ENCODE assay signal across 8 cellular contexts in genomic region chr1:40373323-40374283, GRCh38. TPM values are rescaled to one million over a fixed set of nuclear protein-coding genes. Genes with fewer than 3 reads are reported as not detected.
DNase-seq lines count a peak whose midpoint lies in the region; ATAC-seq, FAIRE-seq and TF ChIP-seq lines count a peak whose summit lies in the region.

Gene SMAP2 (plus strand): TSS chr1:40373727. CDS start chr1:40374121, 394 bp downstream.

- H3K4me1 ChIP-seq in transverse colon = peaks cover 3 to 16% (median 4%) of the 10 kb centered on the region in 4 donors

- H3K27ac Mint-ChIP-seq in T-cell = peak within 1 kb of the TSS; percentile 95 to 98

- peak within 1 kb of the TSS; percentile 81 to 99 (median 87) for H3K4me3 ChIP-seq in transverse colon

- H3K4me1 Mint-ChIP-seq in T-cell = peaks cover 59 to 61% (median 59%) of the 10 kb centered on the region in 3 donors

- ATAC-seq in HG02840 (IDR thresholded peaks at IDR 0.05; ENCODE audit: low FRiP score, unreplicated experiment) (peak; percentile 83), T-cell (replicated peaks in 1 of 4) (peak; percentile 86 to 91 (median 88))

- WGBS in adipose tissue, 3 donors = 1% methylated on average over 53 to 65 of the region's 65 CpGs
- 0 to 2% methylated on average over 4 to 27 of the region's 65 CpGs for WGBS in transverse colon (ENCODE audit: low coverage in 1 of 2), 2 donors

- H3K36me3 ChIP-seq in transverse colon = no peaks in the 10 kb centered on the region

- peak within 1 kb of the TSS; percentile 89 to 100 (median 98) for H3K4me3 Mint-ChIP-seq in T-cell

- TF ChIP-seq POLR2A in GM12891 (IDR thresholded peaks at IDR 0.05; ENCODE audit: low read depth, low read length) = peak; percentile 73; the same call in 1 of the 2 replicates
- peak; percentile 89 for TF ChIP-seq POLR2A in transverse colon (IDR thresholded peaks at IDR 0.05)

- peak within 1 kb of the TSS; percentile 60 for H3K27ac ChIP-seq in adipose tissue (ENCODE audit: low read depth, low read length)
- H3K27ac ChIP-seq in transverse colon = peak within 1 kb of the TSS; percentile 94 to 96 (median 94)

- H3K9me3 ChIP-seq in transverse colon = no peaks in the 10 kb centered on the region

- CTCF ChIA-PET in T-cell (lab: Charles Lee) = interaction anchor here in 1 of 2 donors (0.5 to 3.8 kb wide), 16 partner anchors 8 to 318 kb away, joined by 3 to 64 read pairs (median 4); no protein-coding TSS in a partner anchor

- FAIRE-seq in GM12891 (lab: Jason Lieb, UNC) = peak; percentile 99

- no peaks in the 10 kb centered on the region for H3K27me3 ChIP-seq in transverse colon

- TF ChIP-seq CTCF in transverse colon (IDR thresholded peaks at IDR 0.05) = no peak

- intact Hi-C loops in cardiac septum (cut with DNase I) = no loop called here
- intact Hi-C loops in transverse colon (cut with DNase I; ENCODE audit: low total_unique reads) = no loop called here

- POLR2A ChIA-PET in T-cell (lab: Charles Lee) = interaction anchor here (0.6 to 4.7 kb wide), 27 partner anchors 8 to 1339 kb away, joined by 3 to 141 read pairs (median 4); partner anchors contain the start of genes RLF (in 1 of the 2) and ZNF684 (in 1 of the 2)

- peaks cover 18% of the 10 kb centered on the region for H3K36me3 Mint-ChIP-seq in T-cell

- TF ChIP-seq EP300 in transverse colon (IDR thresholded peaks at IDR 0.05; ENCODE audit: low read depth) = no peak

- DNase-seq in GM12891 (ENCODE audit: insufficient read length, low spot score) (peak; percentile 88), NCI-H146 (lab: John Stamatoyannopoulos, UW) (peak; percentile 93), T-cell (peak; percentile 87 to 97 (median 95)), cardiac septum (ENCODE audit: low spot score) (peak; percentile 99), pons (ENCODE audit: low spot score) (peak; percentile 96), transverse colon (peak; percentile 98)

- in situ Hi-C loops in transverse colon (cut with MboI; ENCODE audit: low pct_ligation_motif_present in 1 of 4, low pct_unique_long_range_greater_than_20kb in 1 of 4, low sequenced_read_pairs in 3 of 4) = no loop called here

- H3K27me3 Mint-ChIP-seq in T-cell = no peaks in the 10 kb centered on the region

- no peaks in the 10 kb centered on the region for H3K9me3 Mint-ChIP-seq in T-cell

TF ChIP-seq in GM12891, 5 proteins besides CTCF, POLR2A, EP300 and RAD21:
- TF ChIP-seq POU2F2 (IDR thresholded peaks at IDR 0.05; ENCODE audit: low read depth, low read length) (peak; percentile 44; the same call in 1 of the 2 replicates), TAF1 (IDR thresholded peaks at IDR 0.05; ENCODE audit: low read depth, low read length) (peak; percentile 74), POLR2AphosphoS5 (IDR thresholded peaks at IDR 0.05; ENCODE audit: low read depth, low read length) (peak; percentile 91), SPI1 (IDR thresholded peaks at IDR 0.05; ENCODE audit: low read depth, low read length) (no peak), PAX5 (IDR thresholded peaks at IDR 0.05; ENCODE audit: insufficient read depth, low read length, severe bottlenecking) (no peak)

RNA-seq across cellular contexts. Expression of gene SMAP2, which starts in this region (rescaled TPM):
- 122 TPM for polyA plus RNA-seq in GM12891 (2012; ENCODE audit: low read depth, missing spikeins)
- total RNA-seq in T-cell (100 to 1,000 TPM; 120 to 254 (median 123) TPM), cardiac septum (10.5 TPM), transverse colon (10 to 100 TPM; 20.1 to 47.0 (median 33.8) TPM)
- polyA plus RNA-seq in adipose tissue = 10 to 100 TPM; 13.3 to 57.0 (median 31.4) TPM

Comparison
In these comparisons a context has a peak if more than half of its experiments do, and no peak if none do; other contexts are left out.
1. Peak in every context shown above with its lines: DNase-seq, ATAC-seq, H3K4me3 ChIP-seq and H3K27ac ChIP-seq.